1 cellular context compared by ENCODE assay signal in genomic region chr14:95394981-95395737, GRCh38.
TF ChIP-seq lines count a peak whose summit lies in the region.

No MANE protein-coding gene starts in this region.

TF ChIP-seq in HEK293, 187 proteins besides CTCF, POLR2A, EP300 and RAD21 (continued from another document):
- TF ChIP-seq PRDM10 (tag by site-specific recombination; IDR thresholded peaks at IDR 0.05) (no peak), ZFP3 (tag by site-specific recombination; IDR thresholded peaks at IDR 0.05; ENCODE audit: low read depth) (no peak), EGR2 (tag by site-specific recombination; IDR thresholded peaks at IDR 0.05; ENCODE audit: low read depth) (no peak), ZBTB1 (tag by site-specific recombination; IDR thresholded peaks at IDR 0.05) (no peak), ZNF239 (tag by site-specific recombination; IDR thresholded peaks at IDR 0.05) (no peak), ZNF747 (tag by site-specific recombination; IDR thresholded peaks at IDR 0.05) (no peak), IKZF3 (tag by site-specific recombination; IDR thresholded peaks at IDR 0.05) (peak; percentile 37; the same call in 1 of the 2 replicates), ZNF707 (tag by site-specific recombination; IDR thresholded peaks at IDR 0.05) (no peak), ZNF302 (tag by site-specific recombination; IDR thresholded peaks at IDR 0.05; ENCODE audit: low read depth) (no peak), ZBTB17 (tag by site-specific recombination; IDR thresholded peaks at IDR 0.05) (no peak), ZNF626 (tag by site-specific recombination; IDR thresholded peaks at IDR 0.05) (no peak), PRDM1 (tag by site-specific recombination; IDR thresholded peaks at IDR 0.05) (no peak), INSM2 (tag by site-specific recombination; IDR thresholded peaks at IDR 0.05) (no peak), ZNF335 (tag by site-specific recombination; conservative IDR thresholded peaks at IDR 0.05) (peak; percentile 39), ZNF629 (tag by site-specific recombination; IDR thresholded peaks at IDR 0.05) (0 out of 2 replicates have a peak, but pooled peaks have one; percentile 48), GLIS1 (tag by site-specific recombination; IDR thresholded peaks at IDR 0.05) (0 out of 2 replicates have a peak, but pooled peaks have one; percentile 28)
